Comparison of ENCODE assay signal across 9 cellular contexts in the genomic region with DNA sequence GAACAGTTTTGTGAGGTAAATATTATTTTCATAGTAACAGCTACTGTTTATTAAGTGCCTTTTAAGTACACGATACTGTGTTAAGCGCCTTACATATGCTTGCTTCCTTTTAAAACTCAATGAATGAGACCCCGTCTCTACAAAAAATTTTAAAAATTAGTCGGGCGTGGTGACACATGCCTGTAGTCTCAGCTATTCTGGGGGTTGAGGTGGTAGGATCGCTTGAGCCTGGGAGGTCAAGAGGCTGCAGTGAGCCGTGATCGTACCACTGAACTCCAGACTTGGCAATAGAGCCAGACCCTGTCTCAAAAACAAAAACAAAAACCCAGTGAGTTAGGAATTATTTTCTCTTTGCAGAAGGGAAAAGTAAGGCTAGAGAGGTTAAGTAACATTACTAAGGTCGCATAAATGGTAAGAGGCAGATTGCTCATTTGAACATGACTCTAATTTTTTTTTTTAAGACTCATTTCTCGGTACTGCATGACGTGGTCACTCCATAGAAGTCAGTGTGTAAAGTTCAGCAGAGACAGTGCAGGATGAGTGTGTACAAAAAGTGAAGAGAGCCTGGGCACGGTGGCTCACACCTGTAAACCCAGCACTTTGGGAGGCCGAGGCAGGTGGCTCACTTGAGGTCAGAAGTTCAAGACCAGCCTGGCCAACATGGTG. TPM values are rescaled to one million over a fixed set of nuclear protein-coding genes. Genes with fewer than 3 reads are reported as not detected.
DNase-seq lines count a peak whose midpoint lies in the region; ATAC-seq and TF ChIP-seq lines count a peak whose summit lies in the region.
"Had no signal": no experiment of that assay in that cellular context is flagged by ENCODE, and none has a peak within 500 bp of the region (broad histone marks: within the 10 kb centered on the region; RNA-seq: fewer than 3 reads in every experiment).

No MANE protein-coding gene starts in this region.

- TF ChIP-seq POLR2A in HCT116 (IDR thresholded peaks at IDR 0.05; ENCODE audit: borderline replicate concordance, extremely low read depth, insufficient read depth, insufficient read length) (no peak), sigmoid colon (IDR thresholded peaks at IDR 0.05) (no peak)

- peaks cover 30% of the 10 kb centered on the region for H3K4me1 Mint-ChIP-seq in activated naive CD8-positive, alpha-beta T cell treated with anti-CD3 and anti-CD28 coated beads for 36 hours
- H3K4me1 Mint-ChIP-seq in memory B cell: peaks cover 14% of the 10 kb centered on the region

- no peak for DNase-seq in HCT116 (ENCODE audit: low read depth, low spot score)
- no peak for DNase-seq in activated naive CD8-positive, alpha-beta T cell treated with anti-CD3 and anti-CD28 coated beads for 36 hours
- DNase-seq in memory B cell (ENCODE audit: low spot score in 2 of 2): no peak
- no peak for DNase-seq in HEK293T (ENCODE audit: extremely low spot score)
- no peak for DNase-seq in sigmoid colon
- DNase-seq in midbrain (lab: John Stamatoyannopoulos, UW): no peak
- DNase-seq: stimulated activated CD4-positive, alpha-beta T cell treated with anti-CD3 and anti-CD28 coated beads, Interleukin-4, amount 100 ng/mL, for 24 hours had no signal

- H3K27me3 ChIP-seq in ACC112 (ENCODE audit: insufficient read depth, low read length): no peaks in the 10 kb centered on the region
- no peaks in the 10 kb centered on the region for H3K27me3 ChIP-seq in HCT116 (ENCODE audit: insufficient read depth, low read length)
- no peaks in the 10 kb centered on the region for H3K27me3 ChIP-seq in sigmoid colon

- RAD21 ChIA-PET in HCT116 (lab: Charles Lee; ENCODE audit: low non-redundant PET in 1 of 2, low total read pairs in 2 of 2, uncharacterized antibody in 2 of 2, unreplicated experiment in 2 of 2): no interaction called here

- no peaks in the 10 kb centered on the region for H3K9me2 ChIP-seq in HCT116 (ENCODE audit: insufficient read depth)

- H3K9me3 Mint-ChIP-seq in activated naive CD8-positive, alpha-beta T cell treated with anti-CD3 and anti-CD28 coated beads for 36 hours: no peaks in the 10 kb centered on the region
- no peaks in the 10 kb centered on the region for H3K9me3 Mint-ChIP-seq in memory B cell

- CTCF ChIA-PET in HCT116 (lab: Charles Lee) (no interaction called here), HEK293T (lab: Yijun Ruan, JAX) (no interaction called here)

- no TSS peak for BruUV-seq in HCT116 (replicated peaks; lab: Mats Ljungman, UMichigan)

- no peaks in the 10 kb centered on the region for H4K20me1 ChIP-seq in HCT116 (ENCODE audit: insufficient read depth)

- H3K4me3 ChIP-seq in ACC112 (ENCODE audit: low read depth, low read length): peak overlapping the region; percentile 86
- H3K4me3 ChIP-seq in HCT116 (replicated peaks in 1 of 2; ENCODE audit: low read depth in 1 of 2, low read length in 2 of 2): peak overlapping the region; percentile 73 to 86
- peak overlapping the region in 2 of 4 donors; percentile 57 to 64 for H3K4me3 ChIP-seq in sigmoid colon

- peaks cover 9% of the 10 kb centered on the region for H3K27me3 Mint-ChIP-seq in activated naive CD8-positive, alpha-beta T cell treated with anti-CD3 and anti-CD28 coated beads for 36 hours
- H3K27me3 Mint-ChIP-seq in memory B cell: no peaks in the 10 kb centered on the region

- H2AFZ ChIP-seq in ACC112 (ENCODE audit: low read length, unreplicated experiment) (peak overlapping the region; percentile 85), HCT116 (ENCODE audit: low read depth, low read length, poor library complexity, severe bottlenecking) (no peak overlapping the region)

- TF ChIP-seq RAD21 in HCT116 (IDR thresholded peaks at IDR 0.05; ENCODE audit: low read depth): no peak

- H3K36me3 Mint-ChIP-seq in activated naive CD8-positive, alpha-beta T cell treated with anti-CD3 and anti-CD28 coated beads for 36 hours: peaks cover 14% of the 10 kb centered on the region
- H3K36me3 Mint-ChIP-seq in memory B cell: no peaks in the 10 kb centered on the region

- TF ChIP-seq CTCF in HCT116 (IDR thresholded peaks at IDR 0.05 in 2 of 3, conservative IDR thresholded peaks at IDR 0.05 in 1 of 3; ENCODE audit: borderline replicate concordance in 1 of 3, insufficient read depth in 1 of 3, low read depth in 2 of 3, low read length in 2 of 3) (no peak), sigmoid colon (IDR thresholded peaks at IDR 0.05) (no peak)

- peak overlapping the region; percentile 89 for H3K4me2 ChIP-seq in HCT116 (ENCODE audit: low read length)

- H3K27ac ChIP-seq in ACC112 (ENCODE audit: low read depth, low read length) (peak overlapping the region; percentile 66), HCT116 (ENCODE audit: low read depth, low read length) (peak overlapping the region; percentile 72; the same call in 1 of the 2 replicates), sigmoid colon (no peak overlapping the region)

- no peaks in the 10 kb centered on the region for H3K79me2 ChIP-seq in ACC112 (ENCODE audit: control insufficient read depth, insufficient read depth, low read length, unreplicated experiment)
- H3K79me2 ChIP-seq in HCT116 (ENCODE audit: insufficient read depth, low read length): peaks cover 4% of the 10 kb centered on the region; the same call in 1 of the 2 replicates

- no peaks in the 10 kb centered on the region for H3K9me3 ChIP-seq in HCT116 (ENCODE audit: control insufficient read depth in 1 of 2, insufficient read depth in 1 of 2, low read depth in 1 of 2, low read length in 2 of 2)
- H3K9me3 ChIP-seq in sigmoid colon: no peaks in the 10 kb centered on the region

- POLR2A ChIA-PET in HCT116 (lab: Charles Lee): no interaction called here
- POLR2A ChIA-PET in HEK293T (lab: Yijun Ruan, JAX): interaction anchor here (1.2 to 1.6 kb wide), 2 partner anchors 52 to 84 kb away, joined by 6 read pairs; a partner anchor contains a TSS

- no peaks in the 10 kb centered on the region for H3K36me3 ChIP-seq in ACC112 (ENCODE audit: insufficient read depth, low read length)
- no peaks in the 10 kb centered on the region for H3K36me3 ChIP-seq in HCT116 (ENCODE audit: control insufficient read depth in 1 of 2, insufficient read depth in 2 of 2, low read length in 2 of 2)
- H3K36me3 ChIP-seq in sigmoid colon: no peaks in the 10 kb centered on the region

- intact Hi-C loops in HCT116 (cut with micrococcal nuclease) (no loop called here), sigmoid colon (cut with DNase I) (loop anchor here (5.0 kb wide), 2 partner anchors 109 to 314 kb away; a partner anchor contains a TSS)

- peak overlapping the region; percentile 86 for H3K9ac ChIP-seq in HCT116 (ENCODE audit: low read length)

- TF ChIP-seq EP300 in sigmoid colon (IDR thresholded peaks at IDR 0.05): no peak

- peak overlapping the region; percentile 98 for H3K27ac Mint-ChIP-seq in activated naive CD8-positive, alpha-beta T cell treated with anti-CD3 and anti-CD28 coated beads for 36 hours
- H3K27ac Mint-ChIP-seq in memory B cell: peak overlapping the region; percentile 93

- H3K4me1 ChIP-seq in ACC112 (ENCODE audit: control insufficient read depth, insufficient read depth, low read length, unreplicated experiment): peaks cover 14% of the 10 kb centered on the region
- H3K4me1 ChIP-seq in HCT116 (ENCODE audit: control insufficient read depth in 1 of 2, insufficient read depth in 2 of 2, low read length in 2 of 2): peaks cover 6 to 24% of the 10 kb centered on the region in 2 experiments
- H3K4me1 ChIP-seq in sigmoid colon: peaks cover 0 to 13% (median 10%) of the 10 kb centered on the region in 4 donors

- peak overlapping the region; percentile 93 for H3K4me3 Mint-ChIP-seq in activated naive CD8-positive, alpha-beta T cell treated with anti-CD3 and anti-CD28 coated beads for 36 hours
- peak overlapping the region; percentile 91 for H3K4me3 Mint-ChIP-seq in memory B cell

- WGBS in sigmoid colon, 2 donors: 89 to 91% methylated on average over 13 of the region's 13 CpGs

- ATAC-seq in HCT116 (no peak), memory B cell (ENCODE audit: low read depth) (no peak), GM18498 (IDR thresholded peaks at IDR 0.05; ENCODE audit: unreplicated experiment) (no peak)

TF ChIP-seq in HCT116, 20 proteins besides CTCF, POLR2A, EP300 and RAD21:
- TF ChIP-seq ELF1 (IDR thresholded peaks at IDR 0.05; ENCODE audit: borderline replicate concordance, low read depth) (no peak), TCF7L2 (IDR thresholded peaks at IDR 0.05; ENCODE audit: borderline replicate concordance, extremely low read depth, insufficient read depth, insufficient read length) (no peak), EGR1 (IDR thresholded peaks at IDR 0.05; ENCODE audit: low read depth) (no peak), EZH2 (IDR thresholded peaks at IDR 0.05) (no peak)

TF ChIP-seq in HEK293T, 16 proteins besides CTCF, POLR2A, EP300 and RAD21:
- TF ChIP-seq FOXM1 (IDR thresholded peaks at IDR 0.05; ENCODE audit: borderline replicate concordance) (no peak), HDGF (IDR thresholded peaks at IDR 0.05; ENCODE audit: borderline replicate concordance) (no peak)

RNA-seq across cellular contexts. Expression of a gene that starts 1.1 kb away (rescaled TPM):
- total RNA-seq in HCT116 (2021; ENCODE audit: unreplicated experiment) (15.8 TPM), sigmoid colon (10 to 100 TPM in 2 of 4 donors, 1 to 10 TPM in 2; 7.8 to 14.4 (median 10.2) TPM)
- 5.3 and 7.8 TPM in 2 replicates for polyA plus RNA-seq in HCT116 (2012)
- 1 to 10 TPM; 5.2 to 6.0 TPM for total RNA-seq in activated naive CD8-positive, alpha-beta T cell treated with anti-CD3 and anti-CD28 coated beads for 36 hours
- 1 to 10 TPM in 2 of 3 donors, under 1 TPM in 1; 0.60 to 5.4 (median 2.3) TPM for polyA plus RNA-seq in sigmoid colon

Comparison
In these comparisons a context has a peak if more than half of its experiments do, and no peak if none do; other contexts are left out.
1. H3K27ac ChIP-seq: peak in ACC112 (single experiment) and HCT116 (single experiment); none in sigmoid colon (0 of 4).